Comparison of ENCODE assay signal across 1 cellular context in genomic region chr10:48306265-48306869, GRCh38.
TF ChIP-seq lines count a peak whose summit lies in the region.

MAPK8 (plus strand) TSS chr10:48306677; CDS start chr10:48401661, 94,984 bp downstream.

TF ChIP-seq in GM12878, 131 proteins besides CTCF, POLR2A, EP300 and RAD21 (continued from another document and continues in another):
- no peak for TF ChIP-seq ZNF592 (IDR thresholded peaks at IDR 0.05)
- no peak for TF ChIP-seq EED (IDR thresholded peaks at IDR 0.05; ENCODE audit: low read depth)
- TF ChIP-seq MTA3 (IDR thresholded peaks at IDR 0.05; ENCODE audit: borderline replicate concordance, low read length), result no peak
- TF ChIP-seq PML (IDR thresholded peaks at IDR 0.05; ENCODE audit: low read length), result no peak; the same call in 1 of the 2 replicates
- no peak for TF ChIP-seq KLF5 (IDR thresholded peaks at IDR 0.05; ENCODE audit: partially characterized antibody)
- no peak for TF ChIP-seq PRDM15 (CRISPR knock-in tag; IDR thresholded peaks at IDR 0.05)
- peak; percentile 45; the same call in 1 of the 2 replicates for TF ChIP-seq SIN3A (IDR thresholded peaks at IDR 0.05; ENCODE audit: low read depth, low read length)
- TF ChIP-seq ZNF274 (IDR thresholded peaks at IDR 0.05; ENCODE audit: insufficient read depth, insufficient read length), result no peak
- no peak for TF ChIP-seq ATF3 (IDR thresholded peaks at IDR 0.05; ENCODE audit: borderline replicate concordance, extremely low read depth, low read depth, low read length)
- TF ChIP-seq, protein P1, sequence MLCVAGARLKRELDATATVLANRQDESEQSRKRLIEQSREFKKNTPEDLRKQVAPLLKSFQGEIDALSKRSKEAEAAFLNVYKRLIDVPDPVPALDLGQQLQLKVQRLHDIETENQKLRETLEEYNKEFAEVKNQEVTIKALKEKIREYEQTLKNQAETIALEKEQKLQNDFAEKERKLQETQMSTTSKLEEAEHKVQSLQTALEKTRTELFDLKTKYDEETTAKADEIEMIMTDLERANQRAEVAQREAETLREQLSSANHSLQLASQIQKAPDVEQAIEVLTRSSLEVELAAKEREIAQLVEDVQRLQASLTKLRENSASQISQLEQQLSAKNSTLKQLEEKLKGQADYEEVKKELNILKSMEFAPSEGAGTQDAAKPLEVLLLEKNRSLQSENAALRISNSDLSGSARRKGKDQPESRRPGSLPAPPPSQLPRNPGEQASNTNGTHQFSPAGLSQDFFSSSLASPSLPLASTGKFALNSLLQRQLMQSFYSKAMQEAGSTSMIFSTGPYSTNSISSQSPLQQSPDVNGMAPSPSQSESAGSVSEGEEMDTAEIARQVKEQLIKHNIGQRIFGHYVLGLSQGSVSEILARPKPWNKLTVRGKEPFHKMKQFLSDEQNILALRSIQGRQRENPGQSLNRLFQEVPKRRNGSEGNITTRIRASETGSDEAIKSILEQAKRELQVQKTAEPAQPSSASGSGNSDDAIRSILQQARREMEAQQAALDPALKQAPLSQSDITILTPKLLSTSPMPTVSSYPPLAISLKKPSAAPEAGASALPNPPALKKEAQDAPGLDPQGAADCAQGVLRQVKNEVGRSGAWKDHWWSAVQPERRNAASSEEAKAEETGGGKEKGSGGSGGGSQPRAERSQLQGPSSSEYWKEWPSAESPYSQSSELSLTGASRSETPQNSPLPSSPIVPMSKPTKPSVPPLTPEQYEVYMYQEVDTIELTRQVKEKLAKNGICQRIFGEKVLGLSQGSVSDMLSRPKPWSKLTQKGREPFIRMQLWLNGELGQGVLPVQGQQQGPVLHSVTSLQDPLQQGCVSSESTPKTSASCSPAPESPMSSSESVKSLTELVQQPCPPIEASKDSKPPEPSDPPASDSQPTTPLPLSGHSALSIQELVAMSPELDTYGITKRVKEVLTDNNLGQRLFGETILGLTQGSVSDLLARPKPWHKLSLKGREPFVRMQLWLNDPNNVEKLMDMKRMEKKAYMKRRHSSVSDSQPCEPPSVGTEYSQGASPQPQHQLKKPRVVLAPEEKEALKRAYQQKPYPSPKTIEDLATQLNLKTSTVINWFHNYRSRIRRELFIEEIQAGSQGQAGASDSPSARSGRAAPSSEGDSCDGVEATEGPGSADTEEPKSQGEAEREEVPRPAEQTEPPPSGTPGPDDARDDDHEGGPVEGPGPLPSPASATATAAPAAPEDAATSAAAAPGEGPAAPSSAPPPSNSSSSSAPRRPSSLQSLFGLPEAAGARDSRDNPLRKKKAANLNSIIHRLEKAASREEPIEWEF (IDR thresholded peaks at IDR 0.05; ENCODE audit: insufficient replicate concordance, low read depth, low read length), result no peak
- no peak for TF ChIP-seq PAX5 (IDR thresholded peaks at IDR 0.05; ENCODE audit: borderline replicate concordance, low read depth, low read length)
- no peak for TF ChIP-seq NFIC (IDR thresholded peaks at IDR 0.05; ENCODE audit: low read depth, low read length)
- TF ChIP-seq ZNF207 (IDR thresholded peaks at IDR 0.05; ENCODE audit: borderline replicate concordance), result no peak
- TF ChIP-seq EGR1 (IDR thresholded peaks at IDR 0.05; ENCODE audit: borderline replicate concordance in 1 of 2, low read depth in 2 of 2, low read length in 2 of 2), result peak; percentile 84 to 97
- TF ChIP-seq ZBTB11 (CRISPR knock-in tag; IDR thresholded peaks at IDR 0.05), result no peak
- TF ChIP-seq BRCA1 (IDR thresholded peaks at IDR 0.05; ENCODE audit: low read depth, low read length), result no peak
- no peak for TF ChIP-seq MEF2A (IDR thresholded peaks at IDR 0.05; ENCODE audit: insufficient read depth, low read depth, low read length)
- TF ChIP-seq BMI1 (IDR thresholded peaks at IDR 0.05; ENCODE audit: borderline replicate concordance), result no peak
- TF ChIP-seq ASH2L (IDR thresholded peaks at IDR 0.05; ENCODE audit: borderline replicate concordance, low read depth), result 0 out of 2 replicates have a peak, but pooled peaks have one; percentile 43
- TF ChIP-seq, protein P2, sequence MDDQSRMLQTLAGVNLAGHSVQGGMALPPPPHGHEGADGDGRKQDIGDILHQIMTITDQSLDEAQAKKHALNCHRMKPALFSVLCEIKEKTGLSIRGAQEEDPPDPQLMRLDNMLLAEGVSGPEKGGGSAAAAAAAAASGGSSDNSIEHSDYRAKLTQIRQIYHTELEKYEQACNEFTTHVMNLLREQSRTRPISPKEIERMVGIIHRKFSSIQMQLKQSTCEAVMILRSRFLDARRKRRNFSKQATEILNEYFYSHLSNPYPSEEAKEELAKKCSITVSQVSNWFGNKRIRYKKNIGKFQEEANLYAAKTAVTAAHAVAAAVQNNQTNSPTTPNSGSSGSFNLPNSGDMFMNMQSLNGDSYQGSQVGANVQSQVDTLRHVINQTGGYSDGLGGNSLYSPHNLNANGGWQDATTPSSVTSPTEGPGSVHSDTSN (IDR thresholded peaks at IDR 0.05; ENCODE audit: insufficient replicate concordance, low read depth, low read length), result no peak
- TF ChIP-seq SREBF1 (IDR thresholded peaks at IDR 0.05; ENCODE audit: low read length), result no peak
- TF ChIP-seq, protein P3, sequence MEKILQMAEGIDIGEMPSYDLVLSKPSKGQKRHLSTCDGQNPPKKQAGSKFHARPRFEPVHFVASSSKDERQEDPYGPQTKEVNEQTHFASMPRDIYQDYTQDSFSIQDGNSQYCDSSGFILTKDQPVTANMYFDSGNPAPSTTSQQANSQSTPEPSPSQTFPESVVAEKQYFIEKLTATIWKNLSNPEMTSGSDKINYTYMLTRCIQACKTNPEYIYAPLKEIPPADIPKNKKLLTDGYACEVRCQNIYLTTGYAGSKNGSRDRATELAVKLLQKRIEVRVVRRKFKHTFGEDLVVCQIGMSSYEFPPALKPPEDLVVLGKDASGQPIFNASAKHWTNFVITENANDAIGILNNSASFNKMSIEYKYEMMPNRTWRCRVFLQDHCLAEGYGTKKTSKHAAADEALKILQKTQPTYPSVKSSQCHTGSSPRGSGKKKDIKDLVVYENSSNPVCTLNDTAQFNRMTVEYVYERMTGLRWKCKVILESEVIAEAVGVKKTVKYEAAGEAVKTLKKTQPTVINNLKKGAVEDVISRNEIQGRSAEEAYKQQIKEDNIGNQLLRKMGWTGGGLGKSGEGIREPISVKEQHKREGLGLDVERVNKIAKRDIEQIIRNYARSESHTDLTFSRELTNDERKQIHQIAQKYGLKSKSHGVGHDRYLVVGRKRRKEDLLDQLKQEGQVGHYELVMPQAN (conservative IDR thresholded peaks at IDR 0.05), result peak; percentile 77
- TF ChIP-seq MYB (IDR thresholded peaks at IDR 0.05; ENCODE audit: borderline replicate concordance, low read depth, low read length), result no peak
- TF ChIP-seq, protein P4, sequence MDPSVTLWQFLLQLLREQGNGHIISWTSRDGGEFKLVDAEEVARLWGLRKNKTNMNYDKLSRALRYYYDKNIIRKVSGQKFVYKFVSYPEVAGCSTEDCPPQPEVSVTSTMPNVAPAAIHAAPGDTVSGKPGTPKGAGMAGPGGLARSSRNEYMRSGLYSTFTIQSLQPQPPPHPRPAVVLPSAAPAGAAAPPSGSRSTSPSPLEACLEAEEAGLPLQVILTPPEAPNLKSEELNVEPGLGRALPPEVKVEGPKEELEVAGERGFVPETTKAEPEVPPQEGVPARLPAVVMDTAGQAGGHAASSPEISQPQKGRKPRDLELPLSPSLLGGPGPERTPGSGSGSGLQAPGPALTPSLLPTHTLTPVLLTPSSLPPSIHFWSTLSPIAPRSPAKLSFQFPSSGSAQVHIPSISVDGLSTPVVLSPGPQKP (IDR thresholded peaks at IDR 0.05; ENCODE audit: low read depth, low read length), result no peak; the same call in 1 of the 2 replicates
- TF ChIP-seq MEF2B (IDR thresholded peaks at IDR 0.05; ENCODE audit: partially characterized antibody, poor library complexity, severe bottlenecking), result peak; percentile 98
- no peak for TF ChIP-seq CBX5 (IDR thresholded peaks at IDR 0.05; ENCODE audit: low read depth)
- TF ChIP-seq, protein P5, sequence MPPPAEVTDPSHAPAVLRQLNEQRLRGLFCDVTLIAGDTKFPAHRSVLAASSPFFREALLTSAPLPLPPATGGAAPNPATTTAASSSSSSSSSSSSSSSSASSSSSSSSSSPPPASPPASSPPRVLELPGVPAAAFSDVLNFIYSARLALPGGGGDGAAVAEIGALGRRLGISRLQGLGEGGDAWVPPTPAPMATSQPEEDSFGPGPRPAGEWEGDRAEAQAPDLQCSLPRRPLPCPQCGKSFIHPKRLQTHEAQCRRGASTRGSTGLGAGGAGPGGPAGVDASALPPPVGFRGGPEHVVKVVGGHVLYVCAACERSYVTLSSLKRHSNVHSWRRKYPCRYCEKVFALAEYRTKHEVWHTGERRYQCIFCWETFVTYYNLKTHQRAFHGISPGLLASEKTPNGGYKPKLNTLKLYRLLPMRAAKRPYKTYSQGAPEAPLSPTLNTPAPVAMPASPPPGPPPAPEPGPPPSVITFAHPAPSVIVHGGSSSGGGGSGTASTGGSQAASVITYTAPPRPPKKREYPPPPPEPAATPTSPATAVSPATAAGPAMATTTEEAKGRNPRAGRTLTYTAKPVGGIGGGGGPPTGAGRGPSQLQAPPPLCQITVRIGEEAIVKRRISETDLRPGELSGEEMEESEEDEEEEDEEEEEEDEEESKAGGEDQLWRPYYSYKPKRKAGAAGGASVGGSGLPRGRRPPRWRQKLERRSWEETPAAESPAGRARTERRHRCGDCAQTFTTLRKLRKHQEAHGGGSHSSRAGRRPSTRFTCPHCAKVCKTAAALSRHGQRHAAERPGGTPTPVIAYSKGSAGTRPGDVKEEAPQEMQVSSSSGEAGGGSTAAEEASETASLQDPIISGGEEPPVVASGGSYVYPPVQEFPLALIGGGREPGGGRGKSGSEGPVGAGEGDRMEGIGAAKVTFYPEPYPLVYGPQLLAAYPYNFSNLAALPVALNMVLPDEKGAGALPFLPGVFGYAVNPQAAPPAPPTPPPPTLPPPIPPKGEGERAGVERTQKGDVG (CRISPR knock-in tag; IDR thresholded peaks at IDR 0.05), result no peak
